Comparison of ENCODE assay signal across 2 cellular contexts in the genomic region with DNA sequence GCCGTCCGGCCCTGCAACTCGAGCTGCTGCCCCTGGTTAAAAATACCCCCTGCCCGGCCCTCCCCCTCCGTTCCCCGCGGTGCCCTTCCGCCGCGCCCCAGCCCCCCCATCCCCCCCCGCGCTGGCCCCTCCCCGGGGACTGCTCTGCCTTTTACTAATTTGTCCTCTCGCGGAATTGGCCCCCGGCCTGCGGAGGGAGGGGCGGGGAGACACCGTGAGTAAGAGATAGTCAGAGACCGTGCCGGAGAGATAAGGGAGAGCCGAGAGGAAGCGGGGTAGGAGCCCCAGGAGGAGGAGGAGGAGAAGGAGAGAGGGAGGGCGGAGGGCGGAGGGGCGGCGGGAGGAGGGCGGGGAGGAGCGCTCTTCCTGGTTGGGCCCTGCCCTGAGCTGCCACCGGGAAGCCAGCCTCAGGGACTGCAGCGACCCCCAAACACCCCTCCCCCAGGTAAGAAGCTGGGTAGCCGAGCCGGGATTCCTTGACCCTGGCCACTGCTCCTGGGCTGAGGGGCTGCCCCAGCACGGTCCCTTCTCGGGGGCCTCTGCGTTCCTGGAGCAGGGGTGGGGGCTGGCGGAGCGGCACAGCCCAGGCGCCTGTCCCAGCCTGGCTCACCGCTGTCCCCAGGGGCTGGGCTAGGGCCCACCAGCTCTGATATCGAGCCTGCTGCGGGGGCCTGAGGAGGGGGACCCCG.
TF ChIP-seq lines count a peak whose summit lies in the region.

A gene (plus strand): TSS at position 360 of the 689 bp plus-strand sequence. CDS start 774 bp downstream, outside the sequence.

TF ChIP-seq in IMR-90, 13 proteins besides CTCF, POLR2A, EP300 and RAD21 (continued from another document):
- TF ChIP-seq BHLHE40 (IDR thresholded peaks at IDR 0.05; ENCODE audit: low read depth, low read length) (peak; percentile 85), MAZ (IDR thresholded peaks at IDR 0.05; ENCODE audit: borderline replicate concordance, low read depth, low read length) (peak; percentile 91), FOS (IDR thresholded peaks at IDR 0.05; ENCODE audit: low read depth, low read length) (0 out of 2 replicates have a peak, but pooled peaks have one; percentile 11)

TF ChIP-seq in neural cell, 6 proteins besides CTCF, POLR2A, EP300 and RAD21 (continued from another document):
- TF ChIP-seq, protein P1, sequence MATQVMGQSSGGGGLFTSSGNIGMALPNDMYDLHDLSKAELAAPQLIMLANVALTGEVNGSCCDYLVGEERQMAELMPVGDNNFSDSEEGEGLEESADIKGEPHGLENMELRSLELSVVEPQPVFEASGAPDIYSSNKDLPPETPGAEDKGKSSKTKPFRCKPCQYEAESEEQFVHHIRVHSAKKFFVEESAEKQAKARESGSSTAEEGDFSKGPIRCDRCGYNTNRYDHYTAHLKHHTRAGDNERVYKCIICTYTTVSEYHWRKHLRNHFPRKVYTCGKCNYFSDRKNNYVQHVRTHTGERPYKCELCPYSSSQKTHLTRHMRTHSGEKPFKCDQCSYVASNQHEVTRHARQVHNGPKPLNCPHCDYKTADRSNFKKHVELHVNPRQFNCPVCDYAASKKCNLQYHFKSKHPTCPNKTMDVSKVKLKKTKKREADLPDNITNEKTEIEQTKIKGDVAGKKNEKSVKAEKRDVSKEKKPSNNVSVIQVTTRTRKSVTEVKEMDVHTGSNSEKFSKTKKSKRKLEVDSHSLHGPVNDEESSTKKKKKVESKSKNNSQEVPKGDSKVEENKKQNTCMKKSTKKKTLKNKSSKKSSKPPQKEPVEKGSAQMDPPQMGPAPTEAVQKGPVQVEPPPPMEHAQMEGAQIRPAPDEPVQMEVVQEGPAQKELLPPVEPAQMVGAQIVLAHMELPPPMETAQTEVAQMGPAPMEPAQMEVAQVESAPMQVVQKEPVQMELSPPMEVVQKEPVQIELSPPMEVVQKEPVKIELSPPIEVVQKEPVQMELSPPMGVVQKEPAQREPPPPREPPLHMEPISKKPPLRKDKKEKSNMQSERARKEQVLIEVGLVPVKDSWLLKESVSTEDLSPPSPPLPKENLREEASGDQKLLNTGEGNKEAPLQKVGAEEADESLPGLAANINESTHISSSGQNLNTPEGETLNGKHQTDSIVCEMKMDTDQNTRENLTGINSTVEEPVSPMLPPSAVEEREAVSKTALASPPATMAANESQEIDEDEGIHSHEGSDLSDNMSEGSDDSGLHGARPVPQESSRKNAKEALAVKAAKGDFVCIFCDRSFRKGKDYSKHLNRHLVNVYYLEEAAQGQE (IDR thresholded peaks at IDR 0.05; ENCODE audit: borderline replicate concordance), result no peak
- TF ChIP-seq SMC3 (conservative IDR thresholded peaks at IDR 0.05; ENCODE audit: poor library complexity), result no peak
TF ChIP-seq in neural cell: peak in this region for 1.
